ENCODE assay signal across 11 cellular contexts in genomic region chr5:159105318-159106053, GRCh38. TPM values are rescaled to one million over a fixed set of nuclear protein-coding genes. Genes with fewer than 3 reads are reported as not detected.
DNase-seq lines count a peak whose midpoint lies in the region; ATAC-seq lines count a peak whose summit lies in the region.
"Had no signal": no experiment of that assay in that cellular context is flagged by ENCODE, and none has a peak within 500 bp of the region (broad histone marks: within the 10 kb centered on the region; RNA-seq: fewer than 3 reads in every experiment).

No MANE protein-coding gene starts in this region.

- no peaks in the 10 kb centered on the region for H3K9me3 Mint-ChIP-seq in activated CD4-positive, alpha-beta T cell treated with anti-CD3 and anti-CD28 coated beads, Interleukin-2, amount 10 ng/mL, durations not matched to agents 7 days and 5 days
- H3K9me3 Mint-ChIP-seq in T-cell: no peaks in the 10 kb centered on the region
- no peaks in the 10 kb centered on the region for H3K9me3 Mint-ChIP-seq in stimulated activated memory B cell treated with anti-CD40 and anti-IgM and Interleukin-4, amounts not matched to agents 10 μg/mL and 1 μg/mL and 100 μg/mL, for 72 hours
- no peaks in the 10 kb centered on the region for H3K9me3 Mint-ChIP-seq in activated T-helper 1 cell treated with anti-CD3 and anti-CD28 coated beads, Interleukin-12 subunit alpha, Interleukin-12 subunit beta, Interleukin-2, Interleukin-4 antibody, amounts not matched to agents 30 ng/mL and 10 ng/mL and 1 ng/mL, durations not matched to agents 14 hours and 24 hours and 36 hours

- H3K4me3 ChIP-seq in iPS-15b (ENCODE audit: low read depth, low read length): peak overlapping the region; percentile 62

- no peak overlapping the region for H3K4me3 Mint-ChIP-seq in activated CD4-positive, alpha-beta T cell treated with anti-CD3 and anti-CD28 coated beads, Interleukin-2, amount 10 ng/mL, durations not matched to agents 7 days and 5 days
- peak overlapping the region; percentile 77 to 81 (median 77) for H3K4me3 Mint-ChIP-seq in T-cell
- H3K4me3 Mint-ChIP-seq in stimulated activated memory B cell treated with anti-CD40 and anti-IgM and Interleukin-4, amounts not matched to agents 10 μg/mL and 1 μg/mL and 100 μg/mL, for 72 hours: peak overlapping the region; percentile 95
- H3K4me3 Mint-ChIP-seq in activated T-helper 1 cell treated with anti-CD3 and anti-CD28 coated beads, Interleukin-12 subunit alpha, Interleukin-12 subunit beta, Interleukin-2, Interleukin-4 antibody, amounts not matched to agents 30 ng/mL and 10 ng/mL and 1 ng/mL, durations not matched to agents 14 hours and 24 hours and 36 hours: no peak overlapping the region

- peaks cover 87% of the 10 kb centered on the region for H3K27me3 ChIP-seq in iPS-15b (ENCODE audit: control insufficient read depth, insufficient read depth, low read length)

- peak; percentile 18 for DNase-seq in activated CD4-positive, alpha-beta T cell treated with anti-CD3 and anti-CD28 coated beads for 48 hours
- no peak for DNase-seq in activated CD4-positive, alpha-beta T cell treated with anti-CD3 and anti-CD28 coated beads, Interleukin-2, amount 10 ng/mL, durations not matched to agents 7 days and 5 days
- no peak for DNase-seq in T-cell
- DNase-seq in activated T-helper 1 cell treated with anti-CD3 and anti-CD28 coated beads, Interleukin-12 subunit alpha, Interleukin-12 subunit beta, Interleukin-2, Interleukin-4 antibody, amounts not matched to agents 30 ng/mL and 10 ng/mL and 1 ng/mL, durations not matched to agents 14 hours and 24 hours and 36 hours (ENCODE audit: low spot score): no peak
- DNase-seq in HuH-7 (ENCODE audit: low spot score): no peak
- DNase-seq: activated naive CD4-positive, alpha-beta T cell treated with Interleukin-2 at 50 U/mL for 16 hours; dorsolateral prefrontal cortex had no signal

- no peak overlapping the region for H3K9ac ChIP-seq in iPS-15b (ENCODE audit: low read depth, low read length)

- intact Hi-C loops in activated T-helper 1 cell treated with anti-CD3 and anti-CD28 coated beads, Interleukin-12 subunit alpha, Interleukin-12 subunit beta, Interleukin-2, Interleukin-4 antibody, amounts not matched to agents 30 ng/mL and 10 ng/mL and 1 ng/mL, durations not matched to agents 14 hours and 24 hours and 36 hours (cut with micrococcal nuclease): loop anchor here (1.0 to 10.0 kb wide), 5 partner anchors 27 to 1343 kb away; no protein-coding TSS in a partner anchor

- POLR2A ChIA-PET in activated CD4-positive, alpha-beta T cell treated with anti-CD3 and anti-CD28 coated beads, Interleukin-2, amount 10 ng/mL, durations not matched to agents 7 days and 5 days (lab: Charles Lee): no interaction called here
- POLR2A ChIA-PET in T-cell (lab: Charles Lee): no interaction called here

- ATAC-seq in T-cell (replicated peaks in 1 of 4) (no peak), HG02642 (IDR thresholded peaks at IDR 0.05; ENCODE audit: poor library complexity, unreplicated experiment) (no peak)
- ATAC-seq in stimulated activated memory B cell treated with anti-CD40 and anti-IgM and Interleukin-4, amounts not matched to agents 10 μg/mL and 1 μg/mL and 100 μg/mL, for 72 hours: no peak

- H3K27ac Mint-ChIP-seq in activated CD4-positive, alpha-beta T cell treated with anti-CD3 and anti-CD28 coated beads, Interleukin-2, amount 10 ng/mL, durations not matched to agents 7 days and 5 days: no peak overlapping the region
- H3K27ac Mint-ChIP-seq in T-cell: no peak overlapping the region
- H3K27ac Mint-ChIP-seq in stimulated activated memory B cell treated with anti-CD40 and anti-IgM and Interleukin-4, amounts not matched to agents 10 μg/mL and 1 μg/mL and 100 μg/mL, for 72 hours: peak overlapping the region; percentile 98
- H3K27ac Mint-ChIP-seq in activated T-helper 1 cell treated with anti-CD3 and anti-CD28 coated beads, Interleukin-12 subunit alpha, Interleukin-12 subunit beta, Interleukin-2, Interleukin-4 antibody, amounts not matched to agents 30 ng/mL and 10 ng/mL and 1 ng/mL, durations not matched to agents 14 hours and 24 hours and 36 hours: no peak overlapping the region

- H3K36me3 ChIP-seq in iPS-15b (ENCODE audit: control insufficient read depth, insufficient read depth, low read length): no peaks in the 10 kb centered on the region
- H3K36me3 ChIP-seq: suprapubic skin had no signal

- H3K36me3 Mint-ChIP-seq in activated CD4-positive, alpha-beta T cell treated with anti-CD3 and anti-CD28 coated beads, Interleukin-2, amount 10 ng/mL, durations not matched to agents 7 days and 5 days (ENCODE audit: low read depth): peaks cover 2% of the 10 kb centered on the region
- no peaks in the 10 kb centered on the region for H3K36me3 Mint-ChIP-seq in T-cell
- H3K36me3 Mint-ChIP-seq in stimulated activated memory B cell treated with anti-CD40 and anti-IgM and Interleukin-4, amounts not matched to agents 10 μg/mL and 1 μg/mL and 100 μg/mL, for 72 hours: peaks cover 5% of the 10 kb centered on the region
- H3K36me3 Mint-ChIP-seq in activated T-helper 1 cell treated with anti-CD3 and anti-CD28 coated beads, Interleukin-12 subunit alpha, Interleukin-12 subunit beta, Interleukin-2, Interleukin-4 antibody, amounts not matched to agents 30 ng/mL and 10 ng/mL and 1 ng/mL, durations not matched to agents 14 hours and 24 hours and 36 hours (ENCODE audit: low read depth): no peaks in the 10 kb centered on the region

- peaks cover 27% of the 10 kb centered on the region for H3K4me1 Mint-ChIP-seq in activated CD4-positive, alpha-beta T cell treated with anti-CD3 and anti-CD28 coated beads, Interleukin-2, amount 10 ng/mL, durations not matched to agents 7 days and 5 days
- peaks cover 30 to 41% (median 36%) of the 10 kb centered on the region in 3 donors for H3K4me1 Mint-ChIP-seq in T-cell
- peaks cover 64% of the 10 kb centered on the region for H3K4me1 Mint-ChIP-seq in stimulated activated memory B cell treated with anti-CD40 and anti-IgM and Interleukin-4, amounts not matched to agents 10 μg/mL and 1 μg/mL and 100 μg/mL, for 72 hours
- peaks cover 20% of the 10 kb centered on the region for H3K4me1 Mint-ChIP-seq in activated T-helper 1 cell treated with anti-CD3 and anti-CD28 coated beads, Interleukin-12 subunit alpha, Interleukin-12 subunit beta, Interleukin-2, Interleukin-4 antibody, amounts not matched to agents 30 ng/mL and 10 ng/mL and 1 ng/mL, durations not matched to agents 14 hours and 24 hours and 36 hours (ENCODE audit: low read depth)

- H3K4me1 ChIP-seq in iPS-15b (ENCODE audit: control insufficient read depth, insufficient read depth, low read length): peaks cover 2% of the 10 kb centered on the region

- CTCF ChIA-PET in activated CD4-positive, alpha-beta T cell treated with anti-CD3 and anti-CD28 coated beads, Interleukin-2, amount 10 ng/mL, durations not matched to agents 7 days and 5 days (lab: Charles Lee): interaction anchor here (0.6 to 5.3 kb wide), 4 partner anchors 8 to 429 kb away, joined by 3 to 64 read pairs (median 3); no protein-coding TSS in a partner anchor
- CTCF ChIA-PET in T-cell (lab: Charles Lee): interaction anchor here (0.7 to 3.7 kb wide), 10 partner anchors 14 to 1030 kb away, joined by 3 to 128 read pairs (median 6); no protein-coding TSS in a partner anchor

- no peaks in the 10 kb centered on the region for H3K9me3 ChIP-seq in iPS-15b (ENCODE audit: control insufficient read depth, insufficient read depth, low read length)
- H3K9me3 ChIP-seq: suprapubic skin had no signal

- peaks cover 73% of the 10 kb centered on the region for H3K27me3 Mint-ChIP-seq in activated CD4-positive, alpha-beta T cell treated with anti-CD3 and anti-CD28 coated beads, Interleukin-2, amount 10 ng/mL, durations not matched to agents 7 days and 5 days
- H3K27me3 Mint-ChIP-seq in T-cell: peaks cover 45 to 70% of the 10 kb centered on the region in 2 donors
- H3K27me3 Mint-ChIP-seq in stimulated activated memory B cell treated with anti-CD40 and anti-IgM and Interleukin-4, amounts not matched to agents 10 μg/mL and 1 μg/mL and 100 μg/mL, for 72 hours: no peaks in the 10 kb centered on the region
- H3K27me3 Mint-ChIP-seq in activated T-helper 1 cell treated with anti-CD3 and anti-CD28 coated beads, Interleukin-12 subunit alpha, Interleukin-12 subunit beta, Interleukin-2, Interleukin-4 antibody, amounts not matched to agents 30 ng/mL and 10 ng/mL and 1 ng/mL, durations not matched to agents 14 hours and 24 hours and 36 hours (ENCODE audit: insufficient read depth): peaks cover 75% of the 10 kb centered on the region

RNA-seq across cellular contexts. Expression of gene EBF1, which starts 5.8 kb away (rescaled TPM):
- total RNA-seq in activated CD4-positive, alpha-beta T cell treated with anti-CD3 and anti-CD28 coated beads, Interleukin-2, amount 10 ng/mL, durations not matched to agents 7 days and 5 days: under 1 TPM; 0.21 to 0.64 TPM
- total RNA-seq in T-cell: 1 to 10 TPM in 3 of 5 donors, under 1 TPM in 2; 0.38 to 4.2 (median 1.4) TPM
- total RNA-seq in activated T-helper 1 cell treated with anti-CD3 and anti-CD28 coated beads, Interleukin-12 subunit alpha, Interleukin-12 subunit beta, Interleukin-2, Interleukin-4 antibody, amounts not matched to agents 30 ng/mL and 10 ng/mL and 1 ng/mL, durations not matched to agents 14 hours and 24 hours and 36 hours: not detected in 2 replicates

Comparison
In these comparisons a context has a peak if more than half of its experiments do, and no peak if none do; other contexts are left out.
1. H3K4me3 Mint-ChIP-seq: peak in T-cell (3 of 3) and stimulated activated memory B cell treated with anti-CD40 and anti-IgM and Interleukin-4, amounts not matched to agents 10 μg/mL and 1 μg/mL and 100 μg/mL, for 72 hours (single experiment); none in activated CD4-positive, alpha-beta T cell treated with anti-CD3 and anti-CD28 coated beads, Interleukin-2, amount 10 ng/mL, durations not matched to agents 7 days and 5 days (single experiment) and activated T-helper 1 cell treated with anti-CD3 and anti-CD28 coated beads, Interleukin-12 subunit alpha, Interleukin-12 subunit beta, Interleukin-2, Interleukin-4 antibody, amounts not matched to agents 30 ng/mL and 10 ng/mL and 1 ng/mL, durations not matched to agents 14 hours and 24 hours and 36 hours (single experiment).